In genomic region chr22:50733521-50734342, GRCh38 we compare ENCODE assay signal across 10 cellular contexts. TPM values are rescaled to one million over a fixed set of nuclear protein-coding genes. Genes with fewer than 3 reads are reported as not detected.
DNase-seq lines count a peak whose midpoint lies in the region; ATAC-seq lines count a peak whose summit lies in the region.
"Had no signal": no experiment of that assay in that cellular context is flagged by ENCODE, and none has a peak within 500 bp of the region (broad histone marks: within the 10 kb centered on the region; RNA-seq: fewer than 3 reads in every experiment).

No MANE protein-coding gene starts in this region.

- no peaks in the 10 kb centered on the region for H3K36me3 Mint-ChIP-seq in activated T-helper 17 cell treated with anti-CD3 and anti-CD28 coated beads, Interleukin-2, amount 50 U/mL, for 72 hours (ENCODE audit: low read depth)

- H3K4me3 Mint-ChIP-seq in activated T-helper 17 cell treated with anti-CD3 and anti-CD28 coated beads, Interleukin-2, amount 50 U/mL, for 72 hours, result no peak overlapping the region

- H3K27ac Mint-ChIP-seq in activated T-helper 17 cell treated with anti-CD3 and anti-CD28 coated beads, Interleukin-2, amount 50 U/mL, for 72 hours, result no peak overlapping the region

- DNase-seq in EL, result peak; percentile 34
- peak; percentile 55 for DNase-seq in SK-N-DZ (ENCODE audit: low spot score)
- peak; percentile 86 for DNase-seq in globus pallidus (ENCODE audit: low spot score)
- DNase-seq in occipital lobe (lab: John Stamatoyannopoulos, UW), result peak; percentile 66
- DNase-seq in NCI-H1694 treated with DMSO at 0.1 percent for 48 hours (lab: John Stamatoyannopoulos, UW), result no peak
- DNase-seq: NCI-H2171 treated with DMSO at 0.1 percent for 48 hours had no signal

- H3K4me1 Mint-ChIP-seq in activated T-helper 17 cell treated with anti-CD3 and anti-CD28 coated beads, Interleukin-2, amount 50 U/mL, for 72 hours, result no peaks in the 10 kb centered on the region

- ATAC-seq in activated T-helper 17 cell treated with anti-CD3 and anti-CD28 coated beads, Interleukin-2, amount 50 U/mL, for 72 hours (replicated peaks), result no peak
- ATAC-seq in GM19397 (IDR thresholded peaks at IDR 0.05; ENCODE audit: unreplicated experiment) (no peak), GM21360 (IDR thresholded peaks at IDR 0.05; ENCODE audit: unreplicated experiment) (no peak)

- H3K27me3 Mint-ChIP-seq in activated T-helper 17 cell treated with anti-CD3 and anti-CD28 coated beads, Interleukin-2, amount 50 U/mL, for 72 hours, result peaks cover 3% of the 10 kb centered on the region

- no peaks in the 10 kb centered on the region for H3K9me3 Mint-ChIP-seq in activated T-helper 17 cell treated with anti-CD3 and anti-CD28 coated beads, Interleukin-2, amount 50 U/mL, for 72 hours

RNA-seq across cellular contexts. Expression of gene ACR, which starts 4.3 kb away (rescaled TPM):
- polyA plus RNA-seq in SK-N-DZ (2014; cell fraction: cytosol; rRNA removed), result not detected in 2 replicates
- polyA plus RNA-seq in SK-N-DZ (2014; cell fraction: nucleus; rRNA removed), result not detected in 2 replicates
- total RNA-seq in occipital lobe, result not detected
- not detected for total RNA-seq in activated T-helper 17 cell treated with anti-CD3 and anti-CD28 coated beads, Interleukin-2, amount 50 U/mL, for 72 hours
- polyA plus RNA-seq: aorta had no signal

RNA-seq across cellular contexts. Expression of gene RABL2B, which starts 49.7 kb away (rescaled TPM):
- 15.5 and 15.8 TPM in 2 replicates for polyA plus RNA-seq in SK-N-DZ (2014; cell fraction: cytosol; rRNA removed)
- polyA plus RNA-seq in SK-N-DZ (2014; cell fraction: nucleus; rRNA removed), result 33.1 and 35.5 TPM in 2 replicates
- total RNA-seq in occipital lobe, result 11.9 TPM
- total RNA-seq in activated T-helper 17 cell treated with anti-CD3 and anti-CD28 coated beads, Interleukin-2, amount 50 U/mL, for 72 hours, result 10 to 100 TPM; 17.6 to 20.1 TPM
